In the genomic region with DNA sequence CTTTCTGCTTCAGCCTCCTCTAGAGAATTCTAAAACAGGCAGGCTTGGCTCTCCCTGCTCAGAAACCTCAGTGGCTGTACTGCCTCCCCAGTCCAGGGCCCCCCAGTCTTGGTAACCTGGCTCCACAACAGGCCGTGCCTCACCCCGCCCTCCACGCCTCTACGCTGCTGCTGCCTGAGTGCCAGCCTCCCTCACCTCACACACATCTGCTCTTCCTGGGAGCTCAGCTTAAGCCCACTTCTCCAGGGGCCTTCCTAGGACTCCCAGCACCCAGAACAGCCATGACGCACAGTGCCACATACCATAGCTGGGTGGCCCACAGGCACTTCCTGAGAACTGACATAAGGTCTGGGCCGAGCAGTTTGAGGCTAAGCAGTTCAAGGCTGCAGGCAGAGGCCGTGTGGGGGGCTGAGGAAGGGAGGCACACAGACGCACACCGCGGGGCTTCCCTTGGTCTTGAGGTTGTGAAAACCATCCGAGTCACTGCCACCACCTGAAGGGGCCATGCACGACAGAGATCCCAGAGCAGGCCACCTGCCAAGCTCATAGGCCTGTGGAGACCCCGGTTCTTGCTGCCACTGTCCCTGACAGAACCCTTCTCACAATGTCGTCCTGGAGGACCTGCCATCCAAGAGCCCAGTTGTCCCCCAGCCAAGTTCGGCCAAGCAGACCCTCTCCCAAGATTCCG, we compare ENCODE assay signal across 8 cellular contexts. TPM values are rescaled to one million over a fixed set of nuclear protein-coding genes. Genes with fewer than 3 reads are reported as not detected.
A peak's percentile ranks its signal among the peaks of the same experiment; 100 is the strongest.
DNase-seq lines count a peak whose midpoint lies in the region; TF ChIP-seq lines count a peak whose summit lies in the region.

No MANE protein-coding gene starts in this region.

- no peak overlapping the region for H3K4me3 ChIP-seq in left ventricle myocardium inferior

- TF ChIP-seq CTCF in left ventricle myocardium inferior (IDR thresholded peaks at IDR 0.05; ENCODE audit: borderline replicate concordance), result no peak

- peaks cover 31% of the 10 kb centered on the region for H3K36me3 ChIP-seq in left ventricle myocardium inferior

- no peaks in the 10 kb centered on the region for H3K9me3 ChIP-seq in left ventricle myocardium inferior (replicated peaks)

- no peaks in the 10 kb centered on the region for H3K27me3 ChIP-seq in left ventricle myocardium inferior (ENCODE audit: low read depth)

- intact Hi-C loops in left ventricle myocardium inferior (cut with micrococcal nuclease), result loop anchor here (10.0 kb wide), 1 partner anchor 78 kb away; a partner anchor contains a TSS

- H3K27ac ChIP-seq in left ventricle myocardium inferior (replicated peaks), result peak overlapping the region; percentile 67

- DNase-seq in MV-4-11 (lab: John Stamatoyannopoulos, UW) (peak; percentile 32), activated gamma-delta T cell treated with Interleukin-2 at 50 U/mL for 16 hours (peak; percentile 63), left ventricle myocardium inferior (no peak), HuH-7.5 (ENCODE audit: low spot score) (no peak), NCI-H1417 (lab: John Stamatoyannopoulos, UW) (no peak), NCI-H2227 (lab: John Stamatoyannopoulos, UW; ENCODE audit: unreplicated experiment) (no peak), NCI-H748 treated with DMSO at 0.1 percent for 48 hours (lab: John Stamatoyannopoulos, UW) (no peak)
- peak; percentile 23 to 29 for DNase-seq in stimulated activated CD8-positive, alpha-beta memory T cell treated with anti-CD3 and anti-CD28 coated beads, Interleukin-15, amount 100 ng/mL, for 4 hours (ENCODE audit: low read depth in 2 of 2)

- peaks cover 94% of the 10 kb centered on the region for H3K4me1 ChIP-seq in left ventricle myocardium inferior

RNA-seq across cellular contexts. Expression of a gene that starts 42.6 kb away (rescaled TPM):
- total RNA-seq in left ventricle myocardium inferior, result 635 TPM

Comparison
In these comparisons a context has a peak if more than half of its experiments do, and no peak if none do; other contexts are left out.
1. DNase-seq: peak in MV-4-11 (single experiment), activated gamma-delta T cell treated with Interleukin-2 at 50 U/mL for 16 hours (single experiment) and stimulated activated CD8-positive, alpha-beta memory T cell treated with anti-CD3 and anti-CD28 coated beads, Interleukin-15, amount 100 ng/mL, for 4 hours (2 of 2); none in left ventricle myocardium inferior (single experiment), HuH-7.5 (single experiment), NCI-H1417 (0 of 3), NCI-H2227 (single experiment) and NCI-H748 treated with DMSO at 0.1 percent for 48 hours (single experiment).